1 cellular context compared by ENCODE assay signal in the genomic region with DNA sequence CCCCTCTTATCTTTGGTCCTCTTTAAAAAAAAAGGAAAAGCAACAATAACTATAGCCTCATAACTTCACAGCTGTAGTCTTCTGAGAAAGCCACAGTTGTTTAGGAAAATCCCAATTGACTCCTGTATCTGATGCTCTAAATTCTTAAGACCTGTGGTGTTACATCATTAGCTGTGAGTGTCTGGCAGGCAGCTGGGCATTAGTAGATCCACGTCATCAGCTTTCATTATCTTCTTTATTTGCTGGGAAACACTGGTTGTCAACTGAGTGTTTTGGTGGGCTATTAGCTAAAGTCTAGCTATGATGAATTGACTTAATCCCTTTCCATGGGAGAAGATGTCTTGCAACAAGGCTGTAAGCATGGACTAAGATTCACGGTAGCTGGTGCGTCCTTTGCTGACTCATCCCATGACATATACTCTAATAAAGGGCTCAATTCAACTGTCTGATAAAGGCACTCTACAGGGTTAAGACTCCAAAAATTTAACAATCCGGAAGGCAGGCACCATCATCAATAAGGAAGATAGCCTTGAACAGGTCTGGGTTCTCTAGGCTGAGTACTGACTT.
TF ChIP-seq lines count a peak whose summit lies in the region.

No MANE protein-coding gene starts in this region.

TF ChIP-seq in HepG2, 621 proteins besides CTCF, POLR2A, EP300 and RAD21 (continued from another document):
- TF ChIP-seq CREB1 (IDR thresholded peaks at IDR 0.05) (peak; percentile 74), CREB1 (CRISPR knock-in tag; IDR thresholded peaks at IDR 0.05) (no peak)
